In the genomic region with DNA sequence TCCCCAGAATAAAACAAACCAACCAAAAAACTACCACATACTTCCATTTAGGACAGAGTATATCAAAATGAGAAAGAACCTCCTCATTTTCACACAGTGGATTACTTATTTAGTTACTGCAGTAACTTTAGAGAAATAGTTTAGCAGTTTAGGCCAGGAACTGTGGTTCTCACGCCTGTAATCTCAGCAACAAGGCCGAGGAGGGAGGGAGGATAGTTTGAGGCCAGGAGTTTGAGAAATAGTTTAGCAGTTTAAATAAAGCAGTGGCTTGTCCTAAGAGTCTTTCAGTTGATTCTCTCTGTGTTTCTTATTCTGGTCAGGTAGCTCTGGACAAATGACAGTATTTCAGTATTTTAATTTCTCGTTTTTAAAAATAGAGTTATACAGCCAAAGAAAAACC, we compare ENCODE assay signal across 19 cellular contexts. TPM values are rescaled to one million over a fixed set of nuclear protein-coding genes. Genes with fewer than 3 reads are reported as not detected.
DNase-seq lines count a peak whose midpoint lies in the region; ATAC-seq and TF ChIP-seq lines count a peak whose summit lies in the region.
"Had no signal": no experiment of that assay in that cellular context is flagged by ENCODE, and none has a peak within 500 bp of the region (broad histone marks: within the 10 kb centered on the region; RNA-seq: fewer than 3 reads in every experiment).

No MANE protein-coding gene starts in this region.

- DNase-seq in AG10803 (ENCODE audit: low read depth): peak; percentile 43
- DNase-seq in adipocyte (ENCODE audit: low read depth): no peak
- no peak for DNase-seq in naive thymus-derived CD8-positive, alpha-beta T cell
- DNase-seq in NCI-H1105 (lab: John Stamatoyannopoulos, UW): no peak
- no peak for DNase-seq in psoas muscle
- DNase-seq: activated CD4-positive, alpha-beta memory T cell treated with anti-CD3 and anti-CD28 coated beads, Interleukin-2, amount 10 ng/mL, durations not matched to agents 7 days and 5 days; DMS53; GOT3; kidney glomerular epithelial cell; NCI-H187 treated with DMSO at 0.1 percent for 48 hours; NCI-H524; OCI-M1; small intestine had no signal

- TF ChIP-seq CTCF in AG10803 (conservative IDR thresholded peaks at IDR 0.05; ENCODE audit: low read length) (no peak), DOHH2 (IDR thresholded peaks at IDR 0.05; ENCODE audit: low read depth, low read length, poor library complexity, severe bottlenecking) (no peak), psoas muscle (IDR thresholded peaks at IDR 0.05) (no peak)

- H3K9me2 ChIP-seq in DOHH2 (replicated peaks; ENCODE audit: control insufficient read depth, low read length): no peaks in the 10 kb centered on the region

- H3K27me3 ChIP-seq in DOHH2 (ENCODE audit: control insufficient read depth, low read length): no peaks in the 10 kb centered on the region
- H3K27me3 ChIP-seq in adipocyte (replicated peaks; ENCODE audit: control insufficient read depth, insufficient read depth, low read length): no peaks in the 10 kb centered on the region
- H3K27me3 ChIP-seq in psoas muscle (ENCODE audit: insufficient read depth in 3 of 3, low read length in 2 of 3): no peaks in the 10 kb centered on the region

- POLR2A ChIA-PET in naive thymus-derived CD8-positive, alpha-beta T cell (lab: Charles Lee): interaction anchor here (1.6 kb wide), 1 partner anchor 37 kb away, joined by 3 read pairs; no protein-coding TSS in a partner anchor

- no peaks in the 10 kb centered on the region for H3K27me3 Mint-ChIP-seq in naive thymus-derived CD8-positive, alpha-beta T cell
- H3K27me3 Mint-ChIP-seq: activated CD4-positive, alpha-beta memory T cell treated with anti-CD3 and anti-CD28 coated beads, Interleukin-2, amount 10 ng/mL, durations not matched to agents 7 days and 5 days had no signal

- peaks cover 75% of the 10 kb centered on the region for H3F3A ChIP-seq in DOHH2 (ENCODE audit: control insufficient read depth, insufficient read depth)

- peak overlapping the region; percentile 66 for H3K27ac ChIP-seq in DOHH2 (ENCODE audit: low read depth, low read length)
- H3K27ac ChIP-seq in psoas muscle: no peak overlapping the region

- no peaks in the 10 kb centered on the region for H3K9me3 ChIP-seq in DOHH2 (ENCODE audit: control insufficient read depth, insufficient read depth, low read length)
- H3K9me3 ChIP-seq in adipocyte (ENCODE audit: control insufficient read depth, low read length): no peaks in the 10 kb centered on the region
- H3K9me3 ChIP-seq in psoas muscle: no peaks in the 10 kb centered on the region

- H3K4me1 Mint-ChIP-seq in naive thymus-derived CD8-positive, alpha-beta T cell: peaks cover under 1 to 37% (median 25%) of the 10 kb centered on the region in 4 donors

- H3K4me3 Mint-ChIP-seq in naive thymus-derived CD8-positive, alpha-beta T cell: no peak overlapping the region
- H3K4me3 Mint-ChIP-seq: activated CD4-positive, alpha-beta memory T cell treated with anti-CD3 and anti-CD28 coated beads, Interleukin-2, amount 10 ng/mL, durations not matched to agents 7 days and 5 days had no signal

- H4K20me1 ChIP-seq in DOHH2 (ENCODE audit: control insufficient read depth, insufficient read depth, low read depth, low read length): peaks cover 5% of the 10 kb centered on the region; the same call in 1 of the 2 replicates

- H3K27ac Mint-ChIP-seq in naive thymus-derived CD8-positive, alpha-beta T cell: peak overlapping the region in 9 of 10 donors; percentile 9 to 78 (median 58)
- H3K27ac Mint-ChIP-seq: activated CD4-positive, alpha-beta memory T cell treated with anti-CD3 and anti-CD28 coated beads, Interleukin-2, amount 10 ng/mL, durations not matched to agents 7 days and 5 days had no signal

- H3K4me1 ChIP-seq in DOHH2 (ENCODE audit: control insufficient read depth, low read length) (peaks cover 78% of the 10 kb centered on the region), adipocyte (ENCODE audit: control insufficient read depth, insufficient read depth, low read length) (peaks cover 13% of the 10 kb centered on the region), psoas muscle (peaks cover under 1% of the 10 kb centered on the region)

- ATAC-seq in naive thymus-derived CD8-positive, alpha-beta T cell: no peak
- ATAC-seq in psoas muscle (no peak), GM18520 (IDR thresholded peaks at IDR 0.05; ENCODE audit: unreplicated experiment) (no peak), HG03280 (IDR thresholded peaks at IDR 0.05; ENCODE audit: unreplicated experiment) (no peak)

- peak overlapping the region; percentile 61 for H3K9ac ChIP-seq in adipocyte (ENCODE audit: low read length)

- peaks cover under 1 to 30% (median 4%) of the 10 kb centered on the region in 3 donors for H3K36me3 Mint-ChIP-seq in naive thymus-derived CD8-positive, alpha-beta T cell

- H3K4me2 ChIP-seq in DOHH2 (ENCODE audit: low read length): peak overlapping the region; percentile 17; the same call in 1 of the 2 replicates

- 43 to 77% (median 61%) methylated on average over 3 of the region's 3 CpGs for WGBS in psoas muscle, 3 donors

- no peaks in the 10 kb centered on the region for H3K9me3 Mint-ChIP-seq in naive thymus-derived CD8-positive, alpha-beta T cell
- H3K9me3 Mint-ChIP-seq: activated CD4-positive, alpha-beta memory T cell treated with anti-CD3 and anti-CD28 coated beads, Interleukin-2, amount 10 ng/mL, durations not matched to agents 7 days and 5 days had no signal

- H3K4me3 ChIP-seq in AG10803 (ENCODE audit: low read length) (no peak overlapping the region), DOHH2 (ENCODE audit: low read length) (no peak overlapping the region), adipocyte (ENCODE audit: low read length) (no peak overlapping the region), psoas muscle (no peak overlapping the region)
- H3K4me3 ChIP-seq: coronary artery had no signal

- H3K36me3 ChIP-seq in DOHH2 (ENCODE audit: control insufficient read depth, low read length) (peaks cover 46% of the 10 kb centered on the region), adipocyte (ENCODE audit: control insufficient read depth, insufficient read depth, low read length, severe bottlenecking) (no peaks in the 10 kb centered on the region), psoas muscle (ENCODE audit: insufficient read depth in 1 of 2, low read depth in 1 of 2) (peaks cover 0 to 30% of the 10 kb centered on the region in 2 donors)

- intact Hi-C loops in psoas muscle (cut with DNase I): no loop called here

- H3K79me2 ChIP-seq in DOHH2 (ENCODE audit: control insufficient read depth, low read length): peaks cover 62% of the 10 kb centered on the region

RNA-seq across cellular contexts. Expression of a gene that starts 9.4 kb away (rescaled TPM):
- total RNA-seq in naive thymus-derived CD8-positive, alpha-beta T cell: 100 to 1,000 TPM; 363 to 385 TPM
- 100 to 1,000 TPM; 468 to 703 (median 554) TPM for polyA plus RNA-seq in naive thymus-derived CD8-positive, alpha-beta T cell
- 100 to 1,000 TPM; 126 to 216 (median 187) TPM for total RNA-seq in psoas muscle
- 100 to 1,000 TPM; 173 to 332 (median 295) TPM for polyA plus RNA-seq in psoas muscle

RNA-seq across cellular contexts. Expression of a gene that starts 34.0 kb away (rescaled TPM):
- total RNA-seq in naive thymus-derived CD8-positive, alpha-beta T cell: not detected
- polyA plus RNA-seq in naive thymus-derived CD8-positive, alpha-beta T cell: not detected
- not detected for total RNA-seq in psoas muscle
- not detected for polyA plus RNA-seq in psoas muscle
- total RNA-seq: epithelial cell of proximal tubule, osteocyte had no signal
- polyA plus RNA-seq: small intestine had no signal
